ENCODE assay signal across 8 cellular contexts in genomic region chr10:45726703-45727420, GRCh38. TPM values are rescaled to one million over a fixed set of nuclear protein-coding genes. Genes with fewer than 3 reads are reported as not detected.
DNase-seq lines count a peak whose midpoint lies in the region; ATAC-seq, FAIRE-seq and TF ChIP-seq lines count a peak whose summit lies in the region.
"Not testable (repeated sequence)": the region's sequence is repeated elsewhere in the genome, so short reads cannot be mapped to it uniquely, and the experiment has no call there.

Gene WASHC2C, plus strand, starts transcription at chr10:45727266. Its CDS starts 52 bp downstream, at chr10:45727318.

- peak within 1 kb of the TSS; percentile 86 for H3K9ac ChIP-seq in adipocyte (ENCODE audit: low read length)

- H3K27me3 Mint-ChIP-seq in osteocyte (ENCODE audit: unreplicated experiment), result not testable (repeated sequence)

- H3K27ac Mint-ChIP-seq in osteocyte (ENCODE audit: unreplicated experiment), result peak within 1 kb of the TSS; percentile 81

- H3K4me3 ChIP-seq in adipocyte (ENCODE audit: low read length), result peak within 1 kb of the TSS; percentile 81
- peak within 1 kb of the TSS; percentile 81 to 83 for H3K4me3 ChIP-seq in testis

- TF ChIP-seq POLR2A in GM12891 (IDR thresholded peaks at IDR 0.05; ENCODE audit: low read depth, low read length); testis (IDR thresholded peaks at IDR 0.05): not testable (repeated sequence)

- DNase-seq in GM12891 (ENCODE audit: insufficient read length, low spot score), result peak; percentile 55
- DNase-seq in NCI-H128 (lab: John Stamatoyannopoulos, UW; ENCODE audit: unreplicated experiment), result peak; percentile 58
- peak; percentile 82 to 94 (median 93) for DNase-seq in T-helper 1 cell
- DNase-seq in adipocyte (ENCODE audit: low read depth), result peak; percentile 78
- peak; percentile 95 for DNase-seq in Right ventricle myocardium inferior (ENCODE audit: missing footprints)
- DNase-seq in osteocyte (ENCODE audit: extremely low spot score, unreplicated experiment), result peak; percentile 96
- peak; percentile 93 for DNase-seq in testis

- H3K36me3 Mint-ChIP-seq in osteocyte (ENCODE audit: unreplicated experiment), result not testable (repeated sequence)

- H3K9me3 Mint-ChIP-seq in osteocyte (ENCODE audit: unreplicated experiment), result not testable (repeated sequence)

- H3K4me3 Mint-ChIP-seq in osteocyte (ENCODE audit: unreplicated experiment), result peak within 1 kb of the TSS; percentile 86

- H3K27ac ChIP-seq in testis, result peak within 1 kb of the TSS; percentile 80 to 89

- intact Hi-C loops in Right ventricle myocardium inferior (cut with DNase I), result loop anchor here (5.0 kb wide), 1 partner anchor 480 kb away; no protein-coding TSS in a partner anchor
- intact Hi-C loops in testis (cut with DNase I; ENCODE audit: low total_unique reads), result not testable (repeated sequence)

- TF ChIP-seq CTCF in osteocyte (IDR thresholded peaks at IDR 0.05); testis (IDR thresholded peaks at IDR 0.05): not testable (repeated sequence)

- WGBS in testis, 2 donors, result 0% methylated on average over 22 to 49 of the region's 49 CpGs

- H3K27me3 ChIP-seq in adipocyte (replicated peaks; ENCODE audit: control insufficient read depth, insufficient read depth, low read length); testis: not testable (repeated sequence)

- ATAC-seq in HG02759 (IDR thresholded peaks at IDR 0.05; ENCODE audit: unreplicated experiment) (peak; percentile 98), Right ventricle myocardium inferior (peak; percentile 97)

- not testable (repeated sequence) for H3K9me3 ChIP-seq in adipocyte (ENCODE audit: control insufficient read depth, low read length); testis

- not testable (repeated sequence) for H3K4me1 Mint-ChIP-seq in osteocyte (ENCODE audit: unreplicated experiment)

- H3K4me1 ChIP-seq in adipocyte (ENCODE audit: control insufficient read depth, insufficient read depth, low read length); testis: not testable (repeated sequence)

- peak; percentile 98 for FAIRE-seq in GM12891 (lab: Jason Lieb, UNC)

- not testable (repeated sequence) for H3K36me3 ChIP-seq in adipocyte (ENCODE audit: control insufficient read depth, insufficient read depth, low read length, severe bottlenecking); testis (ENCODE audit: low read depth, missing control alignments)

TF ChIP-seq in GM12891, 5 proteins besides CTCF, POLR2A, EP300 and RAD21:
- TF ChIP-seq SPI1 (IDR thresholded peaks at IDR 0.05; ENCODE audit: low read depth, low read length) (peak; percentile 47), PAX5 (IDR thresholded peaks at IDR 0.05; ENCODE audit: insufficient read depth, low read length, severe bottlenecking) (peak; percentile 68), POU2F2 (IDR thresholded peaks at IDR 0.05; ENCODE audit: low read depth, low read length) (0 out of 2 replicates have a peak, but pooled peaks have one; percentile 12)

RNA-seq across cellular contexts. Expression of gene WASHC2C, which starts in this region (rescaled TPM):
- polyA plus RNA-seq in GM12891 (2012; ENCODE audit: low read depth, missing spikeins), result 17.3 TPM
- total RNA-seq in Right ventricle myocardium inferior, result 30.2 TPM
- 62.8 and 70.5 TPM in 2 replicates for total RNA-seq in osteocyte
- 10 to 100 TPM; 40.1 to 42.0 TPM for total RNA-seq in testis
- 33.8 TPM for polyA plus RNA-seq in testis (ENCODE audit: insufficient read depth, low read depth, low replicate concordance)

Comparison
In these comparisons a context has a peak if more than half of its experiments do, and no peak if none do; other contexts are left out.
1. Peak in every context shown above with its lines: DNase-seq, ATAC-seq, H3K4me3 ChIP-seq and H3K27ac ChIP-seq.